25 cellular contexts compared by ENCODE assay signal in genomic region chr14:58772061-58772604, GRCh38.
DNase-seq lines count a peak whose midpoint lies in the region; ATAC-seq and TF ChIP-seq lines count a peak whose summit lies in the region.
"Had no signal": no experiment of that assay in that cellular context is flagged by ENCODE, and none has a peak within 500 bp of the region (broad histone marks: within the 10 kb centered on the region; RNA-seq: fewer than 3 reads in every experiment).

No MANE protein-coding gene starts in this region.

- peaks cover 56% of the 10 kb centered on the region for H3K4me1 Mint-ChIP-seq in glutamatergic neuron (ENCODE audit: low read depth, unreplicated experiment)
- no peaks in the 10 kb centered on the region for H3K4me1 Mint-ChIP-seq in activated CD4-positive, alpha-beta memory T cell treated with anti-CD3 and anti-CD28 coated beads, Interleukin-2, amount 10 ng/mL, durations not matched to agents 7 days and 5 days
- H3K4me1 Mint-ChIP-seq: activated CD4-positive, alpha-beta T cell treated with anti-CD3 and anti-CD28 coated beads, Interleukin-2, amount 10 ng/mL, durations not matched to agents 24 days and 14 days; CD4-positive, CD25-positive, alpha-beta regulatory T cell; stimulated activated naive CD8-positive, alpha-beta T cell treated with anti-CD3 and anti-CD28 coated beads, Interleukin-15, amount 100 ng/mL, for 72 hours had no signal

- POLR2A ChIA-PET in activated CD4-positive, alpha-beta memory T cell treated with anti-CD3 and anti-CD28 coated beads, Interleukin-2, amount 10 ng/mL, durations not matched to agents 7 days and 5 days (lab: Charles Lee) = no interaction called here

- peak overlapping the region; percentile 89 for H3K27ac ChIP-seq in cardiac muscle cell
- H3K27ac ChIP-seq: gastrocnemius medialis, left lung, skin epidermis, WERI-Rb-1 had no signal

- H3K27ac Mint-ChIP-seq in glutamatergic neuron (ENCODE audit: unreplicated experiment) = peak overlapping the region; percentile 96
- H3K27ac Mint-ChIP-seq in activated CD4-positive, alpha-beta memory T cell treated with anti-CD3 and anti-CD28 coated beads, Interleukin-2, amount 10 ng/mL, durations not matched to agents 7 days and 5 days = no peak overlapping the region
- H3K27ac Mint-ChIP-seq: activated CD4-positive, alpha-beta T cell treated with anti-CD3 and anti-CD28 coated beads, Interleukin-2, amount 10 ng/mL, durations not matched to agents 24 days and 14 days; activated T-cell treated with anti-CD3 and anti-CD28 coated beads, Interleukin-2, amount 50 U/mL, for 24 hours; CD4-positive, CD25-positive, alpha-beta regulatory T cell; stimulated activated naive CD8-positive, alpha-beta T cell treated with anti-CD3 and anti-CD28 coated beads, Interleukin-15, amount 100 ng/mL, for 72 hours had no signal

- peaks cover 19% of the 10 kb centered on the region for H3K9me3 Mint-ChIP-seq in glutamatergic neuron (ENCODE audit: unreplicated experiment)
- H3K9me3 Mint-ChIP-seq in activated CD4-positive, alpha-beta memory T cell treated with anti-CD3 and anti-CD28 coated beads, Interleukin-2, amount 10 ng/mL, durations not matched to agents 7 days and 5 days = no peaks in the 10 kb centered on the region
- H3K9me3 Mint-ChIP-seq: activated CD4-positive, alpha-beta T cell treated with anti-CD3 and anti-CD28 coated beads, Interleukin-2, amount 10 ng/mL, durations not matched to agents 24 days and 14 days; activated T-cell treated with anti-CD3 and anti-CD28 coated beads, Interleukin-2, amount 50 U/mL, for 24 hours; CD4-positive, CD25-positive, alpha-beta regulatory T cell; stimulated activated naive CD8-positive, alpha-beta T cell treated with anti-CD3 and anti-CD28 coated beads, Interleukin-15, amount 100 ng/mL, for 72 hours had no signal

- intact Hi-C loops in cardiac septum (cut with DNase I) = no loop called here

- no peaks in the 10 kb centered on the region for H3K27me3 ChIP-seq in cardiac muscle cell
- H3K27me3 ChIP-seq: dorsolateral prefrontal cortex, gastrocnemius medialis, left lung had no signal

- no peak for DNase-seq in cardiac muscle cell (ENCODE audit: low read depth in 1 of 2, low spot score in 1 of 2)
- DNase-seq in cardiac septum (ENCODE audit: low spot score) = no peak
- peak; percentile 56 to 71 for DNase-seq in NCI-H526 (lab: John Stamatoyannopoulos, UW)
- DNase-seq in glutamatergic neuron = no peak
- DNase-seq in activated CD4-positive, alpha-beta memory T cell treated with anti-CD3 and anti-CD28 coated beads, Interleukin-2, amount 10 ng/mL, durations not matched to agents 7 days and 5 days = no peak
- DNase-seq in activated CD4-positive, alpha-beta T cell treated with anti-CD3 and anti-CD28 coated beads for 4 hours = no peak
- DNase-seq in nucleus accumbens (lab: John Stamatoyannopoulos, UW) = no peak
- DNase-seq: activated CD4-positive, alpha-beta T cell treated with anti-CD3 and anti-CD28 coated beads, Interleukin-2, amount 10 ng/mL, durations not matched to agents 24 days and 14 days; activated gamma-delta T cell treated with Interleukin-2 at 50 U/mL for 16 hours; activated T-cell treated with anti-CD3 and anti-CD28 coated beads, Interleukin-2, amount 50 U/mL, for 24 hours; CD4-positive, CD25-positive, alpha-beta regulatory T cell; cerebellar nuclear complex; dorsolateral prefrontal cortex; gastrocnemius medialis; left lung; mesendoderm; MV-4-11; NCI-H2171; occipital lobe; PC-3; stimulated activated naive CD8-positive, alpha-beta T cell treated with anti-CD3 and anti-CD28 coated beads, Interleukin-15, amount 100 ng/mL, for 72 hours; WERI-Rb-1 had no signal

- peak overlapping the region; percentile 22 for H3K4me3 Mint-ChIP-seq in glutamatergic neuron (ENCODE audit: unreplicated experiment)
- no peak overlapping the region for H3K4me3 Mint-ChIP-seq in activated CD4-positive, alpha-beta memory T cell treated with anti-CD3 and anti-CD28 coated beads, Interleukin-2, amount 10 ng/mL, durations not matched to agents 7 days and 5 days
- H3K4me3 Mint-ChIP-seq: activated CD4-positive, alpha-beta T cell treated with anti-CD3 and anti-CD28 coated beads, Interleukin-2, amount 10 ng/mL, durations not matched to agents 24 days and 14 days; activated T-cell treated with anti-CD3 and anti-CD28 coated beads, Interleukin-2, amount 50 U/mL, for 24 hours; CD4-positive, CD25-positive, alpha-beta regulatory T cell; stimulated activated naive CD8-positive, alpha-beta T cell treated with anti-CD3 and anti-CD28 coated beads, Interleukin-15, amount 100 ng/mL, for 72 hours had no signal

- H3K27me3 Mint-ChIP-seq in glutamatergic neuron (ENCODE audit: unreplicated experiment) = peaks cover 3% of the 10 kb centered on the region
- peaks cover 4% of the 10 kb centered on the region for H3K27me3 Mint-ChIP-seq in activated CD4-positive, alpha-beta memory T cell treated with anti-CD3 and anti-CD28 coated beads, Interleukin-2, amount 10 ng/mL, durations not matched to agents 7 days and 5 days
- H3K27me3 Mint-ChIP-seq: activated CD4-positive, alpha-beta T cell treated with anti-CD3 and anti-CD28 coated beads, Interleukin-2, amount 10 ng/mL, durations not matched to agents 24 days and 14 days had no signal

- CTCF ChIA-PET in activated CD4-positive, alpha-beta memory T cell treated with anti-CD3 and anti-CD28 coated beads, Interleukin-2, amount 10 ng/mL, durations not matched to agents 7 days and 5 days (lab: Charles Lee) = no interaction called here

- no peak for TF ChIP-seq CTCF in cardiac muscle cell (IDR thresholded peaks at IDR 0.05; ENCODE audit: low read depth, low read length)
- TF ChIP-seq CTCF in glutamatergic neuron (IDR thresholded peaks at IDR 0.05; ENCODE audit: partially characterized antibody, unreplicated experiment) = no peak

- peaks cover 5% of the 10 kb centered on the region for H3K36me3 Mint-ChIP-seq in glutamatergic neuron (ENCODE audit: unreplicated experiment)
- no peaks in the 10 kb centered on the region for H3K36me3 Mint-ChIP-seq in activated CD4-positive, alpha-beta memory T cell treated with anti-CD3 and anti-CD28 coated beads, Interleukin-2, amount 10 ng/mL, durations not matched to agents 7 days and 5 days (ENCODE audit: low read depth)
- H3K36me3 Mint-ChIP-seq: CD4-positive, CD25-positive, alpha-beta regulatory T cell had no signal

- H3K9me3 ChIP-seq in cardiac muscle cell (ENCODE audit: low read depth) = no peaks in the 10 kb centered on the region
- H3K9me3 ChIP-seq: gastrocnemius medialis, left lung had no signal

- H3K4me1 ChIP-seq in cardiac muscle cell (ENCODE audit: low read depth) = peaks cover 51% of the 10 kb centered on the region
- H3K4me1 ChIP-seq: gastrocnemius medialis, left lung had no signal

- H3K36me3 ChIP-seq in cardiac muscle cell = no peaks in the 10 kb centered on the region
- H3K36me3 ChIP-seq: gastrocnemius medialis, left lung, WERI-Rb-1 had no signal

- no peak for ATAC-seq in GM21526 (IDR thresholded peaks at IDR 0.05; ENCODE audit: low FRiP score, unreplicated experiment)
- ATAC-seq: gastrocnemius medialis; left lung; PC-3; Right ventricle myocardium inferior; stimulated activated naive CD8-positive, alpha-beta T cell treated with anti-CD3 and anti-CD28 coated beads, Interleukin-15, amount 100 ng/mL, for 72 hours had no signal

- H3K4me3 ChIP-seq in cardiac muscle cell = no peak overlapping the region
- H3K4me3 ChIP-seq: dorsolateral prefrontal cortex, gastrocnemius medialis, left lung, skin epidermis had no signal

Comparison
In these comparisons a context has a peak if more than half of its experiments do, and no peak if none do; other contexts are left out.
1. DNase-seq: peak in NCI-H526 (2 of 2); none in cardiac muscle cell (0 of 2), cardiac septum (single experiment), glutamatergic neuron (single experiment), activated CD4-positive, alpha-beta memory T cell treated with anti-CD3 and anti-CD28 coated beads, Interleukin-2, amount 10 ng/mL, durations not matched to agents 7 days and 5 days (single experiment), activated CD4-positive, alpha-beta T cell treated with anti-CD3 and anti-CD28 coated beads for 4 hours (0 of 2) and nucleus accumbens (0 of 56).